In genomic region chr4:112926826-112927225, GRCh38 we compare ENCODE assay signal across 34 cellular contexts.
"Had no signal": no experiment of that assay in that cellular context is flagged by ENCODE, and none has a peak within 500 bp of the region (broad histone marks: within the 10 kb centered on the region; RNA-seq: fewer than 3 reads in every experiment).

No MANE protein-coding gene starts in this region.

- H3K4me2 ChIP-seq: hepatocyte had no signal

- H3K27me3 ChIP-seq: ascending aorta, cardiac muscle cell, hepatocyte, neutrophil, upper lobe of left lung had no signal

- H3K9me3 Mint-ChIP-seq: activated naive CD8-positive, alpha-beta T cell treated with anti-CD3 and anti-CD28 coated beads, Interleukin-2, amount 10 ng/mL, durations not matched to agents 7 days and 5 days; activated T-cell treated with anti-CD3 and anti-CD28 coated beads, Interleukin-2, amount 50 U/mL, for 72 hours; brain; effector memory CD8-positive, alpha-beta T cell; nephron; stimulated activated effector memory CD8-positive, alpha-beta T cell treated with anti-CD3 and anti-CD28 coated beads, Interleukin-12 subunit alpha, Interleukin-12 subunit beta, amount 100 ng/mL, for 72 hours; stimulated activated naive CD8-positive, alpha-beta T cell treated with anti-CD3 and anti-CD28 coated beads, Interleukin-15, Interleukin-2, amounts not matched to agents 100 ng/mL and 50 ng/mL, for 24 hours; T-helper 1 cell treated with Interleukin-12 subunit alpha and Interleukin-12 subunit beta and Interleukin-4 antibody, amounts not matched to agents 30 μg/mL and 1 μg/mL, for 36 hours had no signal

- H3K79me2 ChIP-seq: hepatocyte had no signal

- DNase-seq: activated CD4-positive, alpha-beta T cell treated with anti-CD3 and anti-CD28 coated beads for 36 hours; activated CD4-positive, CD25-positive, alpha-beta regulatory T cell; activated CD8-positive, alpha-beta memory T cell treated with anti-CD3 and anti-CD28 coated beads, Interleukin-2, amount 10 ng/mL, durations not matched to agents 7 days and 5 days; activated CD8-positive, alpha-beta T cell treated with anti-CD3 and anti-CD28 coated beads, Interleukin-2, amount 10 ng/mL, durations not matched to agents 7 days and 5 days; activated naive CD4-positive, alpha-beta T cell treated with Interleukin-2 at 50 U/mL for 16 hours; activated naive CD8-positive, alpha-beta T cell treated with anti-CD3 and anti-CD28 coated beads, Interleukin-2, amount 10 ng/mL, durations not matched to agents 7 days and 5 days; activated T-cell treated with anti-CD3 and anti-CD28 coated beads, Interleukin-2, amount 50 U/mL, for 72 hours; cerebellar nuclear complex; effector memory CD8-positive, alpha-beta T cell; foreskin melanocyte; islet precursor cell; left ventricle myocardium inferior; mesendoderm; mucosa of descending colon; retina; small intestine; stimulated activated CD4-positive, alpha-beta T cell treated with anti-CD3 and anti-CD28 coated beads, Interleukin-4, amount 100 ng/mL, for 24 hours; substantia nigra; SW 1271; T-helper 9 cell; upper lobe of left lung had no signal

- H3K36me3 Mint-ChIP-seq: activated CD8-positive, alpha-beta memory T cell treated with anti-CD3 and anti-CD28 coated beads, Interleukin-2, amount 10 ng/mL, durations not matched to agents 7 days and 5 days; activated naive CD8-positive, alpha-beta T cell treated with anti-CD3 and anti-CD28 coated beads, Interleukin-2, amount 10 ng/mL, durations not matched to agents 7 days and 5 days; stimulated activated effector memory CD8-positive, alpha-beta T cell treated with anti-CD3 and anti-CD28 coated beads, Interleukin-12 subunit alpha, Interleukin-12 subunit beta, amount 100 ng/mL, for 72 hours had no signal

- H3K4me1 ChIP-seq: upper lobe of left lung had no signal

- H3K4me1 Mint-ChIP-seq: activated CD4-positive, alpha-beta T cell treated with anti-CD3 and anti-CD28 coated beads for 36 hours; activated CD8-positive, alpha-beta memory T cell treated with anti-CD3 and anti-CD28 coated beads, Interleukin-2, amount 10 ng/mL, durations not matched to agents 7 days and 5 days; activated naive CD8-positive, alpha-beta T cell treated with anti-CD3 and anti-CD28 coated beads, Interleukin-2, amount 10 ng/mL, durations not matched to agents 7 days and 5 days; stimulated activated effector memory CD8-positive, alpha-beta T cell treated with anti-CD3 and anti-CD28 coated beads, Interleukin-12 subunit alpha, Interleukin-12 subunit beta, amount 100 ng/mL, for 72 hours had no signal

- H3K9me3 ChIP-seq: ascending aorta, left ventricle myocardium inferior, mucosa of descending colon, neutrophil, upper lobe of left lung had no signal

- H3K36me3 ChIP-seq: ascending aorta, cardiac muscle cell, left ventricle myocardium inferior, neutrophil, upper lobe of left lung had no signal

- H3K27ac ChIP-seq: ascending aorta, cardiac muscle cell, coronary artery, hepatocyte, left ventricle myocardium inferior, neutrophil, upper lobe of left lung had no signal

- H3K27me3 Mint-ChIP-seq: brain had no signal

- H3K4me3 Mint-ChIP-seq: activated CD4-positive, alpha-beta T cell treated with anti-CD3 and anti-CD28 coated beads for 36 hours; activated CD8-positive, alpha-beta memory T cell treated with anti-CD3 and anti-CD28 coated beads, Interleukin-2, amount 10 ng/mL, durations not matched to agents 7 days and 5 days; activated CD8-positive, alpha-beta T cell treated with anti-CD3 and anti-CD28 coated beads, Interleukin-2, amount 10 ng/mL, durations not matched to agents 7 days and 5 days; activated naive CD8-positive, alpha-beta T cell treated with anti-CD3 and anti-CD28 coated beads, Interleukin-2, amount 10 ng/mL, durations not matched to agents 7 days and 5 days; activated T-cell treated with anti-CD3 and anti-CD28 coated beads, Interleukin-2, amount 50 U/mL, for 72 hours; brain; effector memory CD8-positive, alpha-beta T cell; nephron; stimulated activated effector memory CD8-positive, alpha-beta T cell treated with anti-CD3 and anti-CD28 coated beads, Interleukin-12 subunit alpha, Interleukin-12 subunit beta, amount 100 ng/mL, for 72 hours; stimulated activated naive CD8-positive, alpha-beta T cell treated with anti-CD3 and anti-CD28 coated beads, Interleukin-15, Interleukin-2, amounts not matched to agents 100 ng/mL and 50 ng/mL, for 24 hours; T-helper 1 cell treated with Interleukin-12 subunit alpha and Interleukin-12 subunit beta and Interleukin-4 antibody, amounts not matched to agents 30 μg/mL and 1 μg/mL, for 36 hours had no signal

- H2AFZ ChIP-seq: hepatocyte had no signal

- ATAC-seq: activated CD4-positive, alpha-beta T cell treated with anti-CD3 and anti-CD28 coated beads for 36 hours; activated CD8-positive, alpha-beta memory T cell treated with anti-CD3 and anti-CD28 coated beads, Interleukin-2, amount 10 ng/mL, durations not matched to agents 7 days and 5 days; activated CD8-positive, alpha-beta T cell treated with anti-CD3 and anti-CD28 coated beads, Interleukin-2, amount 10 ng/mL, durations not matched to agents 7 days and 5 days; activated T-cell treated with anti-CD3 and anti-CD28 coated beads, Interleukin-2, amount 50 U/mL, for 72 hours; effector memory CD8-positive, alpha-beta T cell; esophagus mucosa; mucosa of descending colon; sciatic nerve; stimulated activated effector memory CD8-positive, alpha-beta T cell treated with anti-CD3 and anti-CD28 coated beads, Interleukin-12 subunit alpha, Interleukin-12 subunit beta, amount 100 ng/mL, for 72 hours had no signal

- H3K4me3 ChIP-seq: ascending aorta, cardiac muscle cell, coronary artery, hepatocyte, left ventricle myocardium inferior, lung, mucosa of descending colon, upper lobe of left lung had no signal

- H3K27ac Mint-ChIP-seq: activated CD4-positive, alpha-beta T cell treated with anti-CD3 and anti-CD28 coated beads for 36 hours; activated CD8-positive, alpha-beta memory T cell treated with anti-CD3 and anti-CD28 coated beads, Interleukin-2, amount 10 ng/mL, durations not matched to agents 7 days and 5 days; activated CD8-positive, alpha-beta T cell treated with anti-CD3 and anti-CD28 coated beads, Interleukin-2, amount 10 ng/mL, durations not matched to agents 7 days and 5 days; activated naive CD8-positive, alpha-beta T cell treated with anti-CD3 and anti-CD28 coated beads, Interleukin-2, amount 10 ng/mL, durations not matched to agents 7 days and 5 days; activated T-cell treated with anti-CD3 and anti-CD28 coated beads, Interleukin-2, amount 50 U/mL, for 72 hours; effector memory CD8-positive, alpha-beta T cell; stimulated activated effector memory CD8-positive, alpha-beta T cell treated with anti-CD3 and anti-CD28 coated beads, Interleukin-12 subunit alpha, Interleukin-12 subunit beta, amount 100 ng/mL, for 72 hours; stimulated activated naive CD8-positive, alpha-beta T cell treated with anti-CD3 and anti-CD28 coated beads, Interleukin-15, Interleukin-2, amounts not matched to agents 100 ng/mL and 50 ng/mL, for 24 hours; T-helper 1 cell treated with Interleukin-12 subunit alpha and Interleukin-12 subunit beta and Interleukin-4 antibody, amounts not matched to agents 30 μg/mL and 1 μg/mL, for 36 hours had no signal
